In genomic region chr3:23452408-23452807, GRCh38 we compare ENCODE assay signal across 3 cellular contexts.
"Had no signal": no experiment of that assay in that cellular context is flagged by ENCODE, and none has a peak within 500 bp of the region (broad histone marks: within the 10 kb centered on the region; RNA-seq: fewer than 3 reads in every experiment).

No MANE protein-coding gene starts in this region.

- H3K4me3 ChIP-seq: GM12878 had no signal

- DNase-seq: GDM1, GF-D8 had no signal
